4 cellular contexts compared by ENCODE assay signal in the genomic region with DNA sequence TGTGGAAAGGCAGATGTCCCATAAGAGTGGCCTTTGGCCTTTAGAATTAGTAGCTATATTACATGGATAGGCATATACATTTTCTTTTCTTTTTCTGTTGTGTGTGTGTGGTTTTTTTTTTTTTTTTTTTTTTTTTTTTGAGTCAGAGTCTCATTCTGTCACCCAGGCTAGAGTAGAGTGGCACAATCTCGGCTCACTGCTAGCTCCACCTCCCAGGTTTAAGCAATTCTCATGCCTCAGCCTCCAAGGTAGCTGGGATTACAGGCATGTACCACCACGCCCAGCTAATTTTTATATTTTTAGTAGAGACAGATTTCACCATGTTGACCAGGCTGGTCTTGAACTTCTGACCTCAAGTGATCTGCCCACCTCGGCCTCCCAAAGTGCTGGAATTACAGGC. TPM values are rescaled to one million over a fixed set of nuclear protein-coding genes. Genes with fewer than 3 reads are reported as not detected.
"Had no signal": no experiment of that assay in that cellular context is flagged by ENCODE, and none has a peak within 500 bp of the region (broad histone marks: within the 10 kb centered on the region; RNA-seq: fewer than 3 reads in every experiment).

No MANE protein-coding gene starts in this region.

RNA-seq across cellular contexts. Expression of a gene that starts 18.5 kb away (rescaled TPM):
- total RNA-seq: fibroblast of villous mesenchyme, hepatocyte, lung microvascular endothelial cell had no signal

RNA-seq across cellular contexts. Expression of a gene that starts 31.0 kb away (rescaled TPM):
- total RNA-seq: glomerular endothelial cell had no signal

RNA-seq across cellular contexts. Expression of a gene that starts 47.0 kb away (rescaled TPM):
- total RNA-seq: lung microvascular endothelial cell had no signal
